Comparison of ENCODE assay signal across 9 cellular contexts in the genomic region with DNA sequence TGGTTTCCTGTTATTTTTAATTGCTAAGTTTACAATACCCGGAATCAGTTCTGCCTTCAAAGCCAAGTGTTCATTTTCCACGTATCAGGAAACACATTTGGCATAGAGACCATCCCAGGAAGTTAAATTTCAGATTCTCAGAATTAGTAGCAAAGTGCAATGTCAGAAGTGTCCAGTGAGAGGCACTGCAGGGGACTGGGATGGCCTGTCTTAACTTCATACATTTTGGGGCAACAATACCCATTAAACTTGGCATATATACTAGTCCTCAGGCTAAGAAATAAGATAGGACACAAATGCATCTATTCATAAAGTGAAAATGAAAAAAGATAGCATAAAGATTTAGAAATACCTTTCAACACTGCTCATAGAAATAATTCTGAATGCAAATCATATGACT. TPM values are rescaled to one million over a fixed set of nuclear protein-coding genes. Genes with fewer than 3 reads are reported as not detected.
DNase-seq lines count a peak whose midpoint lies in the region; ATAC-seq and TF ChIP-seq lines count a peak whose summit lies in the region.
"Had no signal": no experiment of that assay in that cellular context is flagged by ENCODE, and none has a peak within 500 bp of the region (broad histone marks: within the 10 kb centered on the region; RNA-seq: fewer than 3 reads in every experiment).

No MANE protein-coding gene starts in this region.

- no peak for TF ChIP-seq POLR2A in suprapubic skin (IDR thresholded peaks at IDR 0.05)

- H3K4me3 ChIP-seq in fibroblast of pulmonary artery (replicated peaks; ENCODE audit: low read depth, low read length): no peak overlapping the region
- no peak overlapping the region for H3K4me3 ChIP-seq in suprapubic skin

- no peak overlapping the region for H3K27ac ChIP-seq in suprapubic skin

- H3K4me1 ChIP-seq in suprapubic skin: peaks cover 24% of the 10 kb centered on the region

- TF ChIP-seq CTCF in fibroblast of pulmonary artery (IDR thresholded peaks at IDR 0.05; ENCODE audit: low read length, missing control alignments) (peak; percentile 74), suprapubic skin (IDR thresholded peaks at IDR 0.05) (peak; percentile 13 to 43)

- TF ChIP-seq EP300 in suprapubic skin (IDR thresholded peaks at IDR 0.05): no peak

- H3K9me3 ChIP-seq in suprapubic skin: no peaks in the 10 kb centered on the region

- H3K27me3 ChIP-seq in suprapubic skin: no peaks in the 10 kb centered on the region

- DNase-seq in activated naive CD4-positive, alpha-beta T cell treated with Interleukin-2 at 50 U/mL for 16 hours: peak; percentile 10
- DNase-seq in activated naive CD4-positive, alpha-beta T cell treated with anti-CD3 and anti-CD28 coated beads, Interleukin-2, amount 50 U/mL, for 16 hours: no peak
- peak; percentile 35 for DNase-seq in RPMI7951 (ENCODE audit: low read depth)
- DNase-seq in fibroblast of pulmonary artery (ENCODE audit: low read depth): peak; percentile 77
- no peak for DNase-seq in suprapubic skin (ENCODE audit: low spot score in 2 of 2)
- DNase-seq in SHP77 (lab: John Stamatoyannopoulos, UW): no peak
- DNase-seq in GF-D8 (lab: John Stamatoyannopoulos, UW): no peak
- DNase-seq: kidney glomerular epithelial cell had no signal

- ATAC-seq in GM18519 (IDR thresholded peaks at IDR 0.05; ENCODE audit: low FRiP score, unreplicated experiment): no peak

- 28% methylated on average over 2 of the region's 2 CpGs for WGBS in suprapubic skin

- no peaks in the 10 kb centered on the region for H3K36me3 ChIP-seq in suprapubic skin

RNA-seq across cellular contexts. Expression of a gene that starts 1.5 kb away (rescaled TPM):
- total RNA-seq in RPMI7951 (2014; rRNA removed; shearing (Covaris generic)): 0.39 TPM in 1 of 2 replicates, not detected in the other
- total RNA-seq in suprapubic skin: 10 to 100 TPM in 3 of 4 donors, 1 to 10 TPM in 1; 7.0 to 15.9 (median 12.0) TPM

RNA-seq across cellular contexts. Expression of a gene that starts 42.8 kb away (rescaled TPM):
- 19.7 and 27.2 TPM in 2 replicates for total RNA-seq in RPMI7951 (2014; rRNA removed; shearing (Covaris generic))
- total RNA-seq in suprapubic skin: 10 to 100 TPM; 52.1 to 90.0 (median 58.8) TPM

Comparison
In these comparisons a context has a peak if more than half of its experiments do, and no peak if none do; other contexts are left out.
1. DNase-seq: peak in activated naive CD4-positive, alpha-beta T cell treated with Interleukin-2 at 50 U/mL for 16 hours (single experiment), RPMI7951 (single experiment) and fibroblast of pulmonary artery (single experiment); none in activated naive CD4-positive, alpha-beta T cell treated with anti-CD3 and anti-CD28 coated beads, Interleukin-2, amount 50 U/mL, for 16 hours (single experiment), suprapubic skin (0 of 2), SHP77 (0 of 2) and GF-D8 (single experiment).